ENCODE assay signal across 1 cellular context in the genomic region with DNA sequence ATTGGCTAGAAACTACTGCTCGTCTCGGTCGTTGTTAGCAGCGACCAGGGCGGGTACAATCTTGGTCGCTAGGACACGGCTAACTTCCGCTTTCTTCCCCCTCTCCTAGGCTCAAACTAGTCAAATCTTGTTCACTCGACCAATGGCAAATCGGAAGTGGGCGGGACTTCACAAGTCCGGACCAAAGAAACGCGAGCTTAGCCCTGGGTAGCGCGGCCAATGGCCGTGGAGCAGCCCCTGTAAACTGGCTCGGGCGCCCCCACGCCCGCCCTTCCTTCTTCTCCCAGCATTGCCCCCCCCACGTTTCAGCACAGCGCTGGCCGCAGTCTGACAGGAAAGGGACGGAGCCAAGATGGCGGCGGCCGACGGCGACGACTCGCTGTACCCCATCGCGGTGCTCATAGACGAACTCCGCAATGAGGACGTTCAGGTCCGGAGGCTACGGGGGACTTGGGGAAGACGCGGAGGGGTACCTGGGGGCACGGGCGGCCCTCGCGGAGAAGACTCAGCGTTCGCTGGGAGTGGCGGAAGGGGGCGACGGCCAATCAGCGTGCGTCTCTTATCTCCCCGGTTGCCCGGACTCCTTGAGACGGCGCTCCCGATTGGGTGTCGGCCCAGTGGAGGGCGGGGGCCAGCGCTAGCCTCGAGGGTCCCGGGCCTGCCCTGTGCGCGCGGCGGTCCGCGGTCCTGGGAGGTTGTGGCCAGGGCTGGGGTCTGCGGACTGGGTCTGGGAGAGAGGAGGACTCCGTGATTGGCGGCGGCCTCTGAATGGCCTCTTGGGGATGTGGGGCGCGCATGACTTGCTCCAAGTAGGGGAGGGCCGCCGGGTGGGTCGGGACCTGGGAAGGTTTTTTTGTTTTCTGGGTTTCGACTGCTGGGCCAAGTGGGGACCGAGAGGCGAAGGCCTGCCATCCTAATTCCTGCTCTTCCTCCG.
A peak's percentile ranks its signal among the peaks of the same experiment; 100 is the strongest.
TF ChIP-seq lines count a peak whose summit lies in the region.

A gene (plus strand): TSS at position 308 of the 934 bp plus-strand sequence. CDS start 45 bp downstream, at position 353.

TF ChIP-seq in HepG2, 621 proteins besides CTCF, POLR2A, EP300 and RAD21 (continued from another document and continues in another):
- no peak for TF ChIP-seq MXD4 (CRISPR knock-in tag; IDR thresholded peaks at IDR 0.05)
- TF ChIP-seq ATF7 (IDR thresholded peaks at IDR 0.05): no peak
- no peak for TF ChIP-seq ATF7 (CRISPR knock-in tag; IDR thresholded peaks at IDR 0.05)
- TF ChIP-seq, protein P1, sequence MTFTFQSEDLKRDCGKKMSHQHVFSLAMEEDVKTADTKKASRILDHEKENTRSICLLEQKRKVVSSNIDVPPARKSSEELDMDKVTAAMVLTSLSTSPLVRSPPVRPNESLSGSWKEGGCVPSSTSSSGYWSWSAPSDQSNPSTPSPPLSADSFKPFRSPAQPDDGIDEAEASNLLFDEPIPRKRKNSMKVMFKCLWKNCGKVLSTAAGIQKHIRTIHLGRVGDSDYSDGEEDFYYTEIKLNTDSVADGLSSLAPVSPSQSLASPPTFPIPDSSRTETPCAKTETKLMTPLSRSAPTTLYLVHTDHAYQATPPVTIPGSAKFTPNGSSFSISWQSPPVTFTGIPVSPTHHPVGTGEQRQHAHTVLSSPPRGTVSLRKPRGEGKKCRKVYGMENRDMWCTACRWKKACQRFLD (CRISPR knock-in tag; IDR thresholded peaks at IDR 0.05; ENCODE audit: borderline replicate concordance): 0 out of 2 replicates have a peak, but pooled peaks have one; percentile 19
- TF ChIP-seq U2AF2 (IDR thresholded peaks at IDR 0.05; ENCODE audit: low read depth, low read length): peak; percentile 87
- peak; percentile 82 for TF ChIP-seq KMT2B (CRISPR knock-in tag; IDR thresholded peaks at IDR 0.05)
- TF ChIP-seq NR2F1 (CRISPR knock-in tag; IDR thresholded peaks at IDR 0.05): no peak
- no peak for TF ChIP-seq NONO (IDR thresholded peaks at IDR 0.05)
- peak; percentile 39; the same call in 1 of the 2 replicates for TF ChIP-seq NONO (CRISPR knock-in tag; conservative IDR thresholded peaks at IDR 0.05)
- peak; percentile 51; the same call in 1 of the 2 replicates for TF ChIP-seq EED (CRISPR knock-in tag; IDR thresholded peaks at IDR 0.05)
- TF ChIP-seq, protein P2, sequence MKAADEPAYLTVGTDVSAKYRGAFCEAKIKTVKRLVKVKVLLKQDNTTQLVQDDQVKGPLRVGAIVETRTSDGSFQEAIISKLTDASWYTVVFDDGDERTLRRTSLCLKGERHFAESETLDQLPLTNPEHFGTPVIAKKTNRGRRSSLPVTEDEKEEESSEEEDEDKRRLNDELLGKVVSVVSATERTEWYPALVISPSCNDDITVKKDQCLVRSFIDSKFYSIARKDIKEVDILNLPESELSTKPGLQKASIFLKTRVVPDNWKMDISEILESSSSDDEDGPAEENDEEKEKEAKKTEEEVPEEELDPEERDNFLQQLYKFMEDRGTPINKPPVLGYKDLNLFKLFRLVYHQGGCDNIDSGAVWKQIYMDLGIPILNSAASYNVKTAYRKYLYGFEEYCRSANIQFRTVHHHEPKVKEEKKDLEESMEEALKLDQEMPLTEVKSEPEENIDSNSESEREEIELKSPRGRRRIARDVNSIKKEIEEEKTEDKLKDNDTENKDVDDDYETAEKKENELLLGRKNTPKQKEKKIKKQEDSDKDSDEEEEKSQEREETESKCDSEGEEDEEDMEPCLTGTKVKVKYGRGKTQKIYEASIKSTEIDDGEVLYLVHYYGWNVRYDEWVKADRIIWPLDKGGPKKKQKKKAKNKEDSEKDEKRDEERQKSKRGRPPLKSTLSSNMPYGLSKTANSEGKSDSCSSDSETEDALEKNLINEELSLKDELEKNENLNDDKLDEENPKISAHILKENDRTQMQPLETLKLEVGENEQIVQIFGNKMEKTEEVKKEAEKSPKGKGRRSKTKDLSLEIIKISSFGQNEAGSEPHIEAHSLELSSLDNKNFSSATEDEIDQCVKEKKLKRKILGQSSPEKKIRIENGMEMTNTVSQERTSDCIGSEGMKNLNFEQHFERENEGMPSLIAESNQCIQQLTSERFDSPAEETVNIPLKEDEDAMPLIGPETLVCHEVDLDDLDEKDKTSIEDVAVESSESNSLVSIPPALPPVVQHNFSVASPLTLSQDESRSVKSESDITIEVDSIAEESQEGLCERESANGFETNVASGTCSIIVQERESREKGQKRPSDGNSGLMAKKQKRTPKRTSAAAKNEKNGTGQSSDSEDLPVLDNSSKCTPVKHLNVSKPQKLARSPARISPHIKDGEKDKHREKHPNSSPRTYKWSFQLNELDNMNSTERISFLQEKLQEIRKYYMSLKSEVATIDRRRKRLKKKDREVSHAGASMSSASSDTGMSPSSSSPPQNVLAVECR (CRISPR knock-in tag; IDR thresholded peaks at IDR 0.05; ENCODE audit: borderline replicate concordance): peak; percentile 91
- TF ChIP-seq ZNF75D (CRISPR knock-in tag; IDR thresholded peaks at IDR 0.05; ENCODE audit: borderline replicate concordance): no peak
- TF ChIP-seq ZNF552 (CRISPR knock-in tag; IDR thresholded peaks at IDR 0.05; ENCODE audit: borderline replicate concordance): 0 out of 2 replicates have a peak, but pooled peaks have one; percentile 23
- TF ChIP-seq ZNF724P (CRISPR knock-in tag; IDR thresholded peaks at IDR 0.05; ENCODE audit: borderline replicate concordance): 0 out of 2 replicates have a peak, but pooled peaks have one; percentile 79
- TF ChIP-seq TBL1XR1 (IDR thresholded peaks at IDR 0.05; ENCODE audit: borderline replicate concordance, low read length, partially characterized antibody): peak; percentile 12
- TF ChIP-seq ZNF121 (CRISPR knock-in tag; IDR thresholded peaks at IDR 0.05): peak; percentile 32; the same call in 1 of the 2 replicates
- 0 out of 2 replicates have a peak, but pooled peaks have one; percentile 78 for TF ChIP-seq AHR (CRISPR knock-in tag; IDR thresholded peaks at IDR 0.05)
- TF ChIP-seq, protein P3, sequence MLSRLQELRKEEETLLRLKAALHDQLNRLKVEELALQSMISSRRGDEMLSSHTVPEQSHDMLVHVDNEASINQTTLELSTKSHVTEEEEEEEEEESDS (CRISPR knock-in tag; IDR thresholded peaks at IDR 0.05; ENCODE audit: borderline replicate concordance): no peak
- no peak for TF ChIP-seq ZNF773 (CRISPR knock-in tag; IDR thresholded peaks at IDR 0.05; ENCODE audit: borderline replicate concordance)
- TF ChIP-seq NCOA2 (CRISPR knock-in tag; IDR thresholded peaks at IDR 0.05): no peak; the same call in 1 of the 2 replicates
- no peak for TF ChIP-seq ZNF607 (CRISPR knock-in tag; IDR thresholded peaks at IDR 0.05; ENCODE audit: borderline replicate concordance)
- TF ChIP-seq, protein P4, sequence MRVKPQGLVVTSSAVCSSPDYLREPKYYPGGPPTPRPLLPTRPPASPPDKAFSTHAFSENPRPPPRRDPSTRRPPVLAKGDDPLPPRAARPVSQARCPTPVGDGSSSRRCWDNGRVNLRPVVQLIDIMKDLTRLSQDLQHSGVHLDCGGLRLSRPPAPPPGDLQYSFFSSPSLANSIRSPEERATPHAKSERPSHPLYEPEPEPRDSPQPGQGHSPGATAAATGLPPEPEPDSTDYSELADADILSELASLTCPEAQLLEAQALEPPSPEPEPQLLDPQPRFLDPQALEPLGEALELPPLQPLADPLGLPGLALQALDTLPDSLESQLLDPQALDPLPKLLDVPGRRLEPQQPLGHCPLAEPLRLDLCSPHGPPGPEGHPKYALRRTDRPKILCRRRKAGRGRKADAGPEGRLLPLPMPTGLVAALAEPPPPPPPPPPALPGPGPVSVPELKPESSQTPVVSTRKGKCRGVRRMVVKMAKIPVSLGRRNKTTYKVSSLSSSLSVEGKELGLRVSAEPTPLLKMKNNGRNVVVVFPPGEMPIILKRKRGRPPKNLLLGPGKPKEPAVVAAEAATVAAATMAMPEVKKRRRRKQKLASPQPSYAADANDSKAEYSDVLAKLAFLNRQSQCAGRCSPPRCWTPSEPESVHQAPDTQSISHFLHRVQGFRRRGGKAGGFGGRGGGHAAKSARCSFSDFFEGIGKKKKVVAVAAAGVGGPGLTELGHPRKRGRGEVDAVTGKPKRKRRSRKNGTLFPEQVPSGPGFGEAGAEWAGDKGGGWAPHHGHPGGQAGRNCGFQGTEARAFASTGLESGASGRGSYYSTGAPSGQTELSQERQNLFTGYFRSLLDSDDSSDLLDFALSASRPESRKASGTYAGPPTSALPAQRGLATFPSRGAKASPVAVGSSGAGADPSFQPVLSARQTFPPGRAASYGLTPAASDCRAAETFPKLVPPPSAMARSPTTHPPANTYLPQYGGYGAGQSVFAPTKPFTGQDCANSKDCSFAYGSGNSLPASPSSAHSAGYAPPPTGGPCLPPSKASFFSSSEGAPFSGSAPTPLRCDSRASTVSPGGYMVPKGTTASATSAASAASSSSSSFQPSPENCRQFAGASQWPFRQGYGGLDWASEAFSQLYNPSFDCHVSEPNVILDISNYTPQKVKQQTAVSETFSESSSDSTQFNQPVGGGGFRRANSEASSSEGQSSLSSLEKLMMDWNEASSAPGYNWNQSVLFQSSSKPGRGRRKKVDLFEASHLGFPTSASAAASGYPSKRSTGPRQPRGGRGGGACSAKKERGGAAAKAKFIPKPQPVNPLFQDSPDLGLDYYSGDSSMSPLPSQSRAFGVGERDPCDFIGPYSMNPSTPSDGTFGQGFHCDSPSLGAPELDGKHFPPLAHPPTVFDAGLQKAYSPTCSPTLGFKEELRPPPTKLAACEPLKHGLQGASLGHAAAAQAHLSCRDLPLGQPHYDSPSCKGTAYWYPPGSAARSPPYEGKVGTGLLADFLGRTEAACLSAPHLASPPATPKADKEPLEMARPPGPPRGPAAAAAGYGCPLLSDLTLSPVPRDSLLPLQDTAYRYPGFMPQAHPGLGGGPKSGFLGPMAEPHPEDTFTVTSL (CRISPR knock-in tag; IDR thresholded peaks at IDR 0.05; ENCODE audit: borderline replicate concordance): no peak
- TF ChIP-seq, protein P5, sequence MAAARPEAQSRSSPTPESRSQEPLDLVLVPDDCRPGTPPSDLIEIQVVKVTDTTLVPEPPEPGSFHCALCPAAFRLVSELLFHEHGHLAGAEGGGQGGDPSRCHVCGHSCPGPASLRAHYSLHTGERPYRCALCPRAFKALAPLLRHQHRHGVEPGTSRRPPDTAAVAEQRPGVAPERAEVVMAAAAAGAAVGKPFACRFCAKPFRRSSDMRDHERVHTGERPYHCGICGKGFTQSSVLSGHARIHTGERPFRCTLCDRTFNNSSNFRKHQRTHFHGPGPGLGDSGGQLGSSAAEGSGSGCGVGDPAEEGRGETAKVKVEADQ (CRISPR knock-in tag; IDR thresholded peaks at IDR 0.05; ENCODE audit: borderline replicate concordance): peak; percentile 46; the same call in 1 of the 2 replicates
- no peak for TF ChIP-seq HOXD1 (CRISPR knock-in tag; IDR thresholded peaks at IDR 0.05)
- no peak for TF ChIP-seq ZFP36L1 (CRISPR knock-in tag; IDR thresholded peaks at IDR 0.05)
- TF ChIP-seq, protein P6, sequence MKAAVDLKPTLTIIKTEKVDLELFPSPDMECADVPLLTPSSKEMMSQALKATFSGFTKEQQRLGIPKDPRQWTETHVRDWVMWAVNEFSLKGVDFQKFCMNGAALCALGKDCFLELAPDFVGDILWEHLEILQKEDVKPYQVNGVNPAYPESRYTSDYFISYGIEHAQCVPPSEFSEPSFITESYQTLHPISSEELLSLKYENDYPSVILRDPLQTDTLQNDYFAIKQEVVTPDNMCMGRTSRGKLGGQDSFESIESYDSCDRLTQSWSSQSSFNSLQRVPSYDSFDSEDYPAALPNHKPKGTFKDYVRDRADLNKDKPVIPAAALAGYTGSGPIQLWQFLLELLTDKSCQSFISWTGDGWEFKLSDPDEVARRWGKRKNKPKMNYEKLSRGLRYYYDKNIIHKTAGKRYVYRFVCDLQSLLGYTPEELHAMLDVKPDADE (CRISPR knock-in tag; IDR thresholded peaks at IDR 0.05): no peak
- TF ChIP-seq NRL (CRISPR knock-in tag; IDR thresholded peaks at IDR 0.05; ENCODE audit: borderline replicate concordance): peak; percentile 56
- TF ChIP-seq, protein P7, sequence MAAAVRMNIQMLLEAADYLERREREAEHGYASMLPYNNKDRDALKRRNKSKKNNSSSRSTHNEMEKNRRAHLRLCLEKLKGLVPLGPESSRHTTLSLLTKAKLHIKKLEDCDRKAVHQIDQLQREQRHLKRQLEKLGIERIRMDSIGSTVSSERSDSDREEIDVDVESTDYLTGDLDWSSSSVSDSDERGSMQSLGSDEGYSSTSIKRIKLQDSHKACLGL (CRISPR knock-in tag; IDR thresholded peaks at IDR 0.05): peak; percentile 78
- TF ChIP-seq ZNF335 (CRISPR knock-in tag; IDR thresholded peaks at IDR 0.05): no peak
- TF ChIP-seq, protein P8, sequence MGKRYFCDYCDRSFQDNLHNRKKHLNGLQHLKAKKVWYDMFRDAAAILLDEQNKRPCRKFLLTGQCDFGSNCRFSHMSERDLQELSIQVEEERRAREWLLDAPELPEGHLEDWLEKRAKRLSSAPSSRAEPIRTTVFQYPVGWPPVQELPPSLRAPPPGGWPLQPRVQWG (CRISPR knock-in tag; IDR thresholded peaks at IDR 0.05; ENCODE audit: borderline replicate concordance, low read depth): no peak
- TF ChIP-seq ZNF776 (CRISPR knock-in tag; IDR thresholded peaks at IDR 0.05): peak; percentile 86
- TF ChIP-seq, protein P9, sequence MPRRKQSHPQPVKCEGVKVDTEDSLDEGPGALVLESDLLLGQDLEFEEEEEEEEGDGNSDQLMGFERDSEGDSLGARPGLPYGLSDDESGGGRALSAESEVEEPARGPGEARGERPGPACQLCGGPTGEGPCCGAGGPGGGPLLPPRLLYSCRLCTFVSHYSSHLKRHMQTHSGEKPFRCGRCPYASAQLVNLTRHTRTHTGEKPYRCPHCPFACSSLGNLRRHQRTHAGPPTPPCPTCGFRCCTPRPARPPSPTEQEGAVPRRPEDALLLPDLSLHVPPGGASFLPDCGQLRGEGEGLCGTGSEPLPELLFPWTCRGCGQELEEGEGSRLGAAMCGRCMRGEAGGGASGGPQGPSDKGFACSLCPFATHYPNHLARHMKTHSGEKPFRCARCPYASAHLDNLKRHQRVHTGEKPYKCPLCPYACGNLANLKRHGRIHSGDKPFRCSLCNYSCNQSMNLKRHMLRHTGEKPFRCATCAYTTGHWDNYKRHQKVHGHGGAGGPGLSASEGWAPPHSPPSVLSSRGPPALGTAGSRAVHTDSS (CRISPR knock-in tag; conservative IDR thresholded peaks at IDR 0.05): no peak
- TF ChIP-seq SATB2 (CRISPR knock-in tag; IDR thresholded peaks at IDR 0.05): no peak
- 0 out of 2 replicates have a peak, but pooled peaks have one; percentile 40 for TF ChIP-seq ZNF12 (CRISPR knock-in tag; IDR thresholded peaks at IDR 0.05)
- peak; percentile 85 for TF ChIP-seq KAT8 (CRISPR knock-in tag; IDR thresholded peaks at IDR 0.05)
- TF ChIP-seq SNAPC2 (CRISPR knock-in tag; IDR thresholded peaks at IDR 0.05): 0 out of 2 replicates have a peak, but pooled peaks have one; percentile 32
- peak; percentile 24; the same call in 1 of the 2 replicates for TF ChIP-seq ZSCAN22 (CRISPR knock-in tag; IDR thresholded peaks at IDR 0.05)
- peak; percentile 37; the same call in 1 of the 2 replicates for TF ChIP-seq ZMAT3 (CRISPR knock-in tag; conservative IDR thresholded peaks at IDR 0.05)
- TF ChIP-seq, protein P10, sequence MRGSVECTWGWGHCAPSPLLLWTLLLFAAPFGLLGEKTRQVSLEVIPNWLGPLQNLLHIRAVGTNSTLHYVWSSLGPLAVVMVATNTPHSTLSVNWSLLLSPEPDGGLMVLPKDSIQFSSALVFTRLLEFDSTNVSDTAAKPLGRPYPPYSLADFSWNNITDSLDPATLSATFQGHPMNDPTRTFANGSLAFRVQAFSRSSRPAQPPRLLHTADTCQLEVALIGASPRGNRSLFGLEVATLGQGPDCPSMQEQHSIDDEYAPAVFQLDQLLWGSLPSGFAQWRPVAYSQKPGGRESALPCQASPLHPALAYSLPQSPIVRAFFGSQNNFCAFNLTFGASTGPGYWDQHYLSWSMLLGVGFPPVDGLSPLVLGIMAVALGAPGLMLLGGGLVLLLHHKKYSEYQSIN (CRISPR knock-in tag; IDR thresholded peaks at IDR 0.05; ENCODE audit: borderline replicate concordance): no peak
- TF ChIP-seq PHF20 (CRISPR knock-in tag; IDR thresholded peaks at IDR 0.05): peak; percentile 36
- TF ChIP-seq ZNF333 (CRISPR knock-in tag; IDR thresholded peaks at IDR 0.05; ENCODE audit: borderline replicate concordance): 0 out of 2 replicates have a peak, but pooled peaks have one; percentile 81
- TF ChIP-seq MEIS2 (CRISPR knock-in tag; IDR thresholded peaks at IDR 0.05): peak; percentile 28; the same call in 1 of the 2 replicates
- no peak for TF ChIP-seq ZBTB3 (CRISPR knock-in tag; IDR thresholded peaks at IDR 0.05; ENCODE audit: borderline replicate concordance, low read depth)
